1 cellular context compared by ENCODE assay signal in genomic region chr1:169486281-169486904, GRCh38.
TF ChIP-seq lines count a peak whose summit lies in the region.

No MANE protein-coding gene starts in this region.

TF ChIP-seq in HepG2, 621 proteins besides CTCF, POLR2A, EP300 and RAD21 (continued from another document and continues in another):
- no peak for TF ChIP-seq IRF2 (CRISPR knock-in tag; IDR thresholded peaks at IDR 0.05)
- TF ChIP-seq ZNF747 (CRISPR knock-in tag; IDR thresholded peaks at IDR 0.05; ENCODE audit: borderline replicate concordance) = 0 out of 2 replicates have a peak, but pooled peaks have one; percentile 8
- TF ChIP-seq, protein P1, sequence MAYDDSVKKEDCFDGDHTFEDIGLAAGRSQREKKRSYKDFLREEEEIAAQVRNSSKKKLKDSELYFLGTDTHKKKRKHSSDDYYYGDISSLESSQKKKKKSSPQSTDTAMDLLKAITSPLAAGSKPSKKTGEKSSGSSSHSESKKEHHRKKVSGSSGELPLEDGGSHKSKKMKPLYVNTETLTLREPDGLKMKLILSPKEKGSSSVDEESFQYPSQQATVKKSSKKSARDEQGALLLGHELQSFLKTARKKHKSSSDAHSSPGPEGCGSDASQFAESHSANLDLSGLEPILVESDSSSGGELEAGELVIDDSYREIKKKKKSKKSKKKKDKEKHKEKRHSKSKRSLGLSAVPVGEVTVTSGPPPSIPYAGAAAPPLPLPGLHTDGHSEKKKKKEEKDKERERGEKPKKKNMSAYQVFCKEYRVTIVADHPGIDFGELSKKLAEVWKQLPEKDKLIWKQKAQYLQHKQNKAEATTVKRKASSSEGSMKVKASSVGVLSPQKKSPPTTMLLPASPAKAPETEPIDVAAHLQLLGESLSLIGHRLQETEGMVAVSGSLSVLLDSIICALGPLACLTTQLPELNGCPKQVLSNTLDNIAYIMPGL (CRISPR knock-in tag; IDR thresholded peaks at IDR 0.05; ENCODE audit: borderline replicate concordance in 1 of 2, low read depth in 1 of 2) = peak in 1 of 2 experiments; percentile 2; a peak in 1 of 4 replicates
- 0 out of 2 replicates have a peak, but pooled peaks have one; percentile 5 for TF ChIP-seq MZF1 (CRISPR knock-in tag; IDR thresholded peaks at IDR 0.05; ENCODE audit: borderline replicate concordance)
- peak; percentile 3; the same call in 1 of the 2 replicates for TF ChIP-seq ARID3A (IDR thresholded peaks at IDR 0.05; ENCODE audit: low read depth, low read length)
- 0 out of 2 replicates have a peak, but pooled peaks have one; percentile 10 for TF ChIP-seq ZNF563 (CRISPR knock-in tag; IDR thresholded peaks at IDR 0.05)
- TF ChIP-seq ZNF616 (CRISPR knock-in tag; IDR thresholded peaks at IDR 0.05; ENCODE audit: low read depth) = no peak
- TF ChIP-seq ZNF263 (CRISPR knock-in tag; IDR thresholded peaks at IDR 0.05) = no peak
- TF ChIP-seq ZBTB49 (CRISPR knock-in tag; IDR thresholded peaks at IDR 0.05; ENCODE audit: borderline replicate concordance) = no peak
- no peak for TF ChIP-seq ZNF30 (CRISPR knock-in tag; IDR thresholded peaks at IDR 0.05)
- no peak for TF ChIP-seq ZNF430 (CRISPR knock-in tag; IDR thresholded peaks at IDR 0.05)
- TF ChIP-seq TCF7 (IDR thresholded peaks at IDR 0.05; ENCODE audit: low read depth) = no peak
- peak; percentile 52; the same call in 1 of the 2 replicates for TF ChIP-seq YEATS4 (CRISPR knock-in tag; IDR thresholded peaks at IDR 0.05; ENCODE audit: borderline replicate concordance)
- no peak for TF ChIP-seq ZSCAN12 (CRISPR knock-in tag; IDR thresholded peaks at IDR 0.05)
- TF ChIP-seq ATM (IDR thresholded peaks at IDR 0.05; ENCODE audit: borderline replicate concordance) = no peak
- TF ChIP-seq YEATS2 (CRISPR knock-in tag; IDR thresholded peaks at IDR 0.05; ENCODE audit: borderline replicate concordance) = peak; percentile 2; the same call in 1 of the 2 replicates
- 0 out of 2 replicates have a peak, but pooled peaks have one; percentile 5 for TF ChIP-seq ZNF572 (CRISPR knock-in tag; IDR thresholded peaks at IDR 0.05)
- no peak for TF ChIP-seq CREB1 (IDR thresholded peaks at IDR 0.05)
- TF ChIP-seq CREB1 (CRISPR knock-in tag; IDR thresholded peaks at IDR 0.05) = peak; percentile 72
- 0 out of 2 replicates have a peak, but pooled peaks have one; percentile 30 for TF ChIP-seq MLLT10 (CRISPR knock-in tag; IDR thresholded peaks at IDR 0.05)
- no peak for TF ChIP-seq ZFP62 (CRISPR knock-in tag; IDR thresholded peaks at IDR 0.05)
- no peak for TF ChIP-seq MED1 (CRISPR knock-in tag; IDR thresholded peaks at IDR 0.05)
- 0 out of 2 replicates have a peak, but pooled peaks have one; percentile 1 for TF ChIP-seq NR2F6 (IDR thresholded peaks at IDR 0.05)
- no peak; the same call in 1 of the 2 replicates for TF ChIP-seq NR2F6 (CRISPR knock-in tag; IDR thresholded peaks at IDR 0.05)
- TF ChIP-seq ZNF484 (CRISPR knock-in tag; IDR thresholded peaks at IDR 0.05; ENCODE audit: borderline replicate concordance, low read depth) = no peak
- TF ChIP-seq CCDC6 (CRISPR knock-in tag; IDR thresholded peaks at IDR 0.05) = no peak
- no peak for TF ChIP-seq ZNF343 (CRISPR knock-in tag; IDR thresholded peaks at IDR 0.05)
- 0 out of 2 replicates have a peak, but pooled peaks have one; percentile 1 for TF ChIP-seq ZNF724P (CRISPR knock-in tag; IDR thresholded peaks at IDR 0.05; ENCODE audit: borderline replicate concordance)
- peak; percentile 41 for TF ChIP-seq ZEB1 (IDR thresholded peaks at IDR 0.05; ENCODE audit: insufficient replicate concordance, low read depth)
- TF ChIP-seq ZNF367 (CRISPR knock-in tag; IDR thresholded peaks at IDR 0.05; ENCODE audit: borderline replicate concordance) = peak; percentile 74; the same call in 1 of the 2 replicates
- TF ChIP-seq STAT6 (CRISPR knock-in tag; IDR thresholded peaks at IDR 0.05; ENCODE audit: borderline replicate concordance) = no peak
- TF ChIP-seq HNF1A (IDR thresholded peaks at IDR 0.05; ENCODE audit: low read depth) = no peak
- TF ChIP-seq HNF1A (CRISPR knock-in tag; IDR thresholded peaks at IDR 0.05; ENCODE audit: borderline replicate concordance) = no peak
- 0 out of 2 replicates have a peak, but pooled peaks have one; percentile 10 for TF ChIP-seq KLF12 (CRISPR knock-in tag; IDR thresholded peaks at IDR 0.05; ENCODE audit: borderline replicate concordance)
- TF ChIP-seq ASH2L (IDR thresholded peaks at IDR 0.05; ENCODE audit: insufficient read length, low read depth, low read length) = peak; percentile 58
- peak; percentile 16 for TF ChIP-seq DBP (CRISPR knock-in tag; IDR thresholded peaks at IDR 0.05; ENCODE audit: not compliant biosample characterization)
- no peak for TF ChIP-seq ZNF143 (CRISPR knock-in tag; IDR thresholded peaks at IDR 0.05)
- TF ChIP-seq SKI (IDR thresholded peaks at IDR 0.05; ENCODE audit: partially characterized antibody) = peak; percentile 5
- TF ChIP-seq, protein P2, sequence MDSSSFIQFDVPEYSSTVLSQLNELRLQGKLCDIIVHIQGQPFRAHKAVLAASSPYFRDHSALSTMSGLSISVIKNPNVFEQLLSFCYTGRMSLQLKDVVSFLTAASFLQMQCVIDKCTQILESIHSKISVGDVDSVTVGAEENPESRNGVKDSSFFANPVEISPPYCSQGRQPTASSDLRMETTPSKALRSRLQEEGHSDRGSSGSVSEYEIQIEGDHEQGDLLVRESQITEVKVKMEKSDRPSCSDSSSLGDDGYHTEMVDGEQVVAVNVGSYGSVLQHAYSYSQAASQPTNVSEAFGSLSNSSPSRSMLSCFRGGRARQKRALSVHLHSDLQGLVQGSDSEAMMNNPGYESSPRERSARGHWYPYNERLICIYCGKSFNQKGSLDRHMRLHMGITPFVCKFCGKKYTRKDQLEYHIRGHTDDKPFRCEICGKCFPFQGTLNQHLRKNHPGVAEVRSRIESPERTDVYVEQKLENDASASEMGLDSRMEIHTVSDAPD (CRISPR knock-in tag; IDR thresholded peaks at IDR 0.05) = no peak
- TF ChIP-seq ZNF446 (CRISPR knock-in tag; IDR thresholded peaks at IDR 0.05) = 0 out of 2 replicates have a peak, but pooled peaks have one; percentile 7
- no peak for TF ChIP-seq RERE (CRISPR knock-in tag; IDR thresholded peaks at IDR 0.05; ENCODE audit: low read depth)
- no peak for TF ChIP-seq IKZF4 (CRISPR knock-in tag; IDR thresholded peaks at IDR 0.05; ENCODE audit: borderline replicate concordance, low read depth, not compliant biosample characterization)
